Comparison of ENCODE assay signal across 1 cellular context in the genomic region with DNA sequence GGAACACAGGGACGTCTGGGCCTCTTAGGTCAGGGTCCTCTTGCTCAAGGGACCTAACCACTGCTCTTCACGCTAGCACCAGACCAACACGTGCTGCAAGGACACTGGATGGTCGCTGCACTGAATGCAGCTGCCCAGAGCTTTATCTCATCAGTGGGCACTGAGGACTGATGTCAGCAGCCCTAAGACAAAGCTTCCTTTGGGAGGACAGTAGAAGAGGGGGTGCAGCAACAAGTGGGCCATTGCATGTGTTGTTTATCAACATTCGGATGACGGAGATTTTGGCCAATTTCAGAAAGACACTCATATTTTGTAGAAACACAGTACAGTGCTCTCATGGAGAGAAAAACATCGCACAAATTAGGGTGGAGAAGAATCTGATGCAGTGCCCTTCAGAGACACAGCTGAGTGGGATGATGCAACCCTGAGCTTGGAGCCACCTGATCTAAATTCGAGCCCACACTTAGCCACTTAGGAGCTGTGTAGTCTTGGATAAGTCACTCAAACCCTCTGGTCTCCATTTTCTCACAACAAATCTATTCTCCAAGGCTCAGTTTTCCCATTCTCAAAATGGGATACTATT.
TF ChIP-seq lines count a peak whose summit lies in the region.

No MANE protein-coding gene starts in this region.

TF ChIP-seq in K562, 482 proteins besides CTCF, POLR2A, EP300 and RAD21 (continued from another document):
- no peak for TF ChIP-seq PRDM10 (IDR thresholded peaks at IDR 0.05; ENCODE audit: partially characterized antibody)
- no peak for TF ChIP-seq GATA2 (CRISPR knock-in tag; IDR thresholded peaks at IDR 0.05)
- TF ChIP-seq ATF3 (IDR thresholded peaks at IDR 0.05): peak; percentile 19; the same call in 1 of the 2 replicates
- no peak for TF ChIP-seq ATF3 (CRISPR knock-in tag; conservative IDR thresholded peaks at IDR 0.05)
